ENCODE assay signal across 18 cellular contexts in genomic region chr12:5184159-5184558, GRCh38.
DNase-seq lines count a peak whose midpoint lies in the region; ATAC-seq and TF ChIP-seq lines count a peak whose summit lies in the region.
"Had no signal": no experiment of that assay in that cellular context is flagged by ENCODE, and none has a peak within 500 bp of the region (broad histone marks: within the 10 kb centered on the region; RNA-seq: fewer than 3 reads in every experiment).

No MANE protein-coding gene starts in this region.

- H3K4me1 ChIP-seq in Karpas-422 (ENCODE audit: low read length) (no peaks in the 10 kb centered on the region), foreskin keratinocyte (no peaks in the 10 kb centered on the region), colonic mucosa (no peaks in the 10 kb centered on the region)

- DNase-seq in NCI-H82 (lab: John Stamatoyannopoulos, UW): peak; percentile 30
- no peak for DNase-seq in NCI-H82 treated with DMSO at 0.1 percent for 48 hours (lab: John Stamatoyannopoulos, UW; ENCODE audit: unreplicated experiment)
- peak; percentile 44 for DNase-seq in Karpas-422
- DNase-seq in foreskin keratinocyte: peak in 1 of 2 donors; percentile 68
- no peak for DNase-seq in sciatic nerve (ENCODE audit: low spot score)
- DNase-seq in colonic mucosa: no peak
- DNase-seq in NCI-H1092 (lab: John Stamatoyannopoulos, UW): no peak
- DNase-seq in 8988T: no peak
- DNase-seq: CD8-positive, alpha-beta memory T cell; DMS 273 treated with DMSO at 0.1 percent for 48 hours; NCI-H187; NCI-H2171 treated with DMSO at 0.1 percent for 48 hours; NCI-H510A; NCI-H774; Right ventricle myocardium superior had no signal

- no peaks in the 10 kb centered on the region for H4K20me1 ChIP-seq in Karpas-422 (ENCODE audit: insufficient read depth, low read depth, low read length)
- H4K20me1 ChIP-seq: BLaER1 treated with 17β-estradiol and CSF1 and Interleukin-3, amounts not matched to agents 10 nM and 100 nM had no signal

- H3K4me2 ChIP-seq in Karpas-422 (ENCODE audit: low read depth, low read length, poor library complexity, severe bottlenecking): no peak overlapping the region
- H3K4me2 ChIP-seq: BLaER1 treated with 17β-estradiol and CSF1 and Interleukin-3, amounts not matched to agents 10 nM and 100 nM had no signal

- H3K9me2 ChIP-seq in Karpas-422 (replicated peaks; ENCODE audit: insufficient read depth, low read length): no peaks in the 10 kb centered on the region

- H3K36me3 ChIP-seq in Karpas-422 (ENCODE audit: insufficient read depth, low read length): no peaks in the 10 kb centered on the region
- H3K36me3 ChIP-seq in colonic mucosa: no peaks in the 10 kb centered on the region
- H3K36me3 ChIP-seq: BLaER1 treated with 17β-estradiol and CSF1 and Interleukin-3, amounts not matched to agents 10 nM and 100 nM had no signal

- no peak overlapping the region for H3K4me3 ChIP-seq in Karpas-422 (ENCODE audit: low read length)
- no peak overlapping the region for H3K4me3 ChIP-seq in colonic mucosa
- H3K4me3 ChIP-seq: BLaER1 treated with 17β-estradiol and CSF1 and Interleukin-3, amounts not matched to agents 10 nM and 100 nM; SK-N-MC had no signal

- H3K79me2 ChIP-seq in Karpas-422 (ENCODE audit: low read length): no peaks in the 10 kb centered on the region

- no peak overlapping the region for H2AFZ ChIP-seq in Karpas-422 (ENCODE audit: low read length)

- intact Hi-C loops in sciatic nerve (cut with DNase I) (no loop called here), colonic mucosa (cut with DNase I) (no loop called here)

- peak; percentile 25 for TF ChIP-seq CTCF in foreskin keratinocyte (conservative IDR thresholded peaks at IDR 0.05)
- TF ChIP-seq CTCF in colonic mucosa (IDR thresholded peaks at IDR 0.05): no peak

- peak; percentile 79 for ATAC-seq in foreskin keratinocyte
- no peak for ATAC-seq in sciatic nerve
- ATAC-seq: Panc1 had no signal

- H3K9ac ChIP-seq in Karpas-422 (ENCODE audit: low read length) (no peak overlapping the region), colonic mucosa (ENCODE audit: low read depth in 2 of 2, low read length in 2 of 2) (no peak overlapping the region)
- H3K9ac ChIP-seq: BLaER1 treated with 17β-estradiol and CSF1 and Interleukin-3, amounts not matched to agents 10 nM and 100 nM had no signal

- H3K9me3 ChIP-seq in Karpas-422 (ENCODE audit: low read length) (no peaks in the 10 kb centered on the region), colonic mucosa (no peaks in the 10 kb centered on the region)
- H3K9me3 ChIP-seq: BLaER1 treated with 17β-estradiol and CSF1 and Interleukin-3, amounts not matched to agents 10 nM and 100 nM had no signal

- no peaks in the 10 kb centered on the region for H3K27me3 ChIP-seq in Karpas-422 (ENCODE audit: low read length)
- no peaks in the 10 kb centered on the region for H3K27me3 ChIP-seq in foreskin keratinocyte
- no peaks in the 10 kb centered on the region for H3K27me3 ChIP-seq in colonic mucosa
- H3K27me3 ChIP-seq: BLaER1 treated with 17β-estradiol and CSF1 and Interleukin-3, amounts not matched to agents 10 nM and 100 nM had no signal

- H3K27ac ChIP-seq in Karpas-422 (ENCODE audit: low read length) (no peak overlapping the region), foreskin keratinocyte (no peak overlapping the region), colonic mucosa (no peak overlapping the region)
- H3K27ac ChIP-seq: BLaER1 treated with 17β-estradiol and CSF1 and Interleukin-3, amounts not matched to agents 10 nM and 100 nM; SK-N-MC had no signal

Comparison
In these comparisons a context has a peak if more than half of its experiments do, and no peak if none do; other contexts are left out.
1. DNase-seq: peak in NCI-H82 (single experiment) and Karpas-422 (single experiment); none in NCI-H82 treated with DMSO at 0.1 percent for 48 hours (single experiment), sciatic nerve (single experiment), colonic mucosa (single experiment), NCI-H1092 (single experiment) and 8988T (single experiment).